In genomic region chr7:74027683-74028320, GRCh38 we compare ENCODE assay signal across 10 cellular contexts. TPM values are rescaled to one million over a fixed set of nuclear protein-coding genes. Genes with fewer than 3 reads are reported as not detected.
DNase-seq lines count a peak whose midpoint lies in the region; ATAC-seq and TF ChIP-seq lines count a peak whose summit lies in the region.
"Had no signal": no experiment of that assay in that cellular context is flagged by ENCODE, and none has a peak within 500 bp of the region (broad histone marks: within the 10 kb centered on the region; RNA-seq: fewer than 3 reads in every experiment).

Gene ELN, plus strand, starts transcription at chr7:74028173. Its CDS starts 15 bp downstream, at chr7:74028188.

- H3K36me3 Mint-ChIP-seq in endothelial cell (ENCODE audit: low read depth, unreplicated experiment) (peaks cover 5% of the 10 kb centered on the region), mesothelial cell of epicardium (no peaks in the 10 kb centered on the region)
- no peaks in the 10 kb centered on the region for H3K36me3 Mint-ChIP-seq in activated T-cell treated with anti-CD3 and anti-CD28 coated beads, Interleukin-2, amount 50 U/mL, for 4 hours (ENCODE audit: insufficient read depth)

- H3K27ac Mint-ChIP-seq in endothelial cell (ENCODE audit: unreplicated experiment) (no peak within 1 kb of the TSS), mesothelial cell of epicardium (peak within 1 kb of the TSS; percentile 12)
- H3K27ac Mint-ChIP-seq: activated B cell treated with CpG ODN at 0.5 μM for 24 hours had no signal

- peak within 1 kb of the TSS; percentile 64 for H3K9ac ChIP-seq in NT2/D1 (ENCODE audit: insufficient read length, low read depth)

- TF ChIP-seq CTCF in endothelial cell (IDR thresholded peaks at IDR 0.05; ENCODE audit: unreplicated experiment) (no peak), mesothelial cell of epicardium (IDR thresholded peaks at IDR 0.05; ENCODE audit: unreplicated experiment) (no peak)

- H3K27me3 ChIP-seq in NT2/D1 (ENCODE audit: insufficient read depth, insufficient read length) = peaks cover 15% of the 10 kb centered on the region
- H3K27me3 ChIP-seq in thymus (ENCODE audit: control insufficient read depth, insufficient read depth) = peaks cover 26% of the 10 kb centered on the region

- H3K4me1 ChIP-seq in NT2/D1 (ENCODE audit: insufficient read depth, insufficient read length) = peaks cover 24% of the 10 kb centered on the region
- H3K4me1 ChIP-seq in thymus (ENCODE audit: control insufficient read depth, insufficient read depth, low read length) = no peaks in the 10 kb centered on the region

- peak within 1 kb of the TSS; percentile 14 for H3K4me3 Mint-ChIP-seq in endothelial cell (ENCODE audit: unreplicated experiment)
- peak within 1 kb of the TSS; percentile 42 for H3K4me3 Mint-ChIP-seq in mesothelial cell of epicardium
- H3K4me3 Mint-ChIP-seq in activated T-cell treated with anti-CD3 and anti-CD28 coated beads, Interleukin-2, amount 50 U/mL, for 4 hours = no peak within 1 kb of the TSS
- H3K4me3 Mint-ChIP-seq: activated B cell treated with CpG ODN at 0.5 μM for 24 hours had no signal

- peaks cover 11% of the 10 kb centered on the region for H3K27me3 Mint-ChIP-seq in endothelial cell (ENCODE audit: unreplicated experiment)
- H3K27me3 Mint-ChIP-seq in mesothelial cell of epicardium (ENCODE audit: low read depth) = peaks cover 5% of the 10 kb centered on the region
- peaks cover 55% of the 10 kb centered on the region for H3K27me3 Mint-ChIP-seq in activated T-cell treated with anti-CD3 and anti-CD28 coated beads, Interleukin-2, amount 50 U/mL, for 4 hours (ENCODE audit: low read depth)

- H3K9me3 ChIP-seq in NT2/D1 (ENCODE audit: insufficient read depth, low read length) (no peaks in the 10 kb centered on the region), thymus (ENCODE audit: control insufficient read depth) (no peaks in the 10 kb centered on the region)

- WGBS in thymus = 33% methylated on average over 39 of the region's 39 CpGs

- H3K36me3 ChIP-seq in NT2/D1 (ENCODE audit: insufficient read depth, insufficient read length, low read length) (no peaks in the 10 kb centered on the region), thymus (ENCODE audit: control insufficient read depth, insufficient read depth) (no peaks in the 10 kb centered on the region)

- H3K4me1 Mint-ChIP-seq in endothelial cell (ENCODE audit: unreplicated experiment) = peaks cover 18% of the 10 kb centered on the region
- H3K4me1 Mint-ChIP-seq in mesothelial cell of epicardium = peaks cover 59% of the 10 kb centered on the region
- peaks cover 9% of the 10 kb centered on the region for H3K4me1 Mint-ChIP-seq in activated T-cell treated with anti-CD3 and anti-CD28 coated beads, Interleukin-2, amount 50 U/mL, for 4 hours (ENCODE audit: low read depth)

- DNase-seq in NT2/D1 (ENCODE audit: low read depth, low spot score) (no peak), endothelial cell (ENCODE audit: low spot score) (no peak), mesothelial cell of epicardium (ENCODE audit: low spot score in 2 of 2, unreplicated experiment in 2 of 2) (no peak), NCI-H2029 (lab: John Stamatoyannopoulos, UW) (no peak)
- DNase-seq in activated T-cell treated with anti-CD3 and anti-CD28 coated beads, Interleukin-2, amount 50 U/mL, for 4 hours = no peak
- DNase-seq: activated B cell treated with CpG ODN at 0.5 μM for 24 hours had no signal

- H3K27ac ChIP-seq in thymus (ENCODE audit: low read depth) = no peak within 1 kb of the TSS

- H3K9me3 Mint-ChIP-seq in endothelial cell (ENCODE audit: unreplicated experiment) (no peaks in the 10 kb centered on the region), mesothelial cell of epicardium (no peaks in the 10 kb centered on the region)
- no peaks in the 10 kb centered on the region for H3K9me3 Mint-ChIP-seq in activated T-cell treated with anti-CD3 and anti-CD28 coated beads, Interleukin-2, amount 50 U/mL, for 4 hours
- H3K9me3 Mint-ChIP-seq: activated B cell treated with CpG ODN at 0.5 μM for 24 hours had no signal

- ATAC-seq in activated T-cell treated with anti-CD3 and anti-CD28 coated beads, Interleukin-2, amount 50 U/mL, for 4 hours = no peak
- ATAC-seq in HG03457 (IDR thresholded peaks at IDR 0.05; ENCODE audit: unreplicated experiment) (no peak), GM21528 (IDR thresholded peaks at IDR 0.05; ENCODE audit: low FRiP score, unreplicated experiment) (no peak)

- H3K4me3 ChIP-seq in NT2/D1 (ENCODE audit: insufficient read length, low read depth) (no peak within 1 kb of the TSS), thymus (ENCODE audit: low read length) (no peak within 1 kb of the TSS)

RNA-seq across cellular contexts. Expression of gene ELN, which starts in this region (rescaled TPM):
- 44.8 TPM for total RNA-seq in endothelial cell (ENCODE audit: unreplicated experiment)
- total RNA-seq in mesothelial cell of epicardium = 32.9 to 37.4 TPM (median 33.2 TPM) in 3 replicates
- polyA plus RNA-seq in thymus = 29.8 TPM
- under 1 TPM in 2 of 3 donors, not detected in 1; 0.08 to 0.15 TPM for total RNA-seq in activated T-cell treated with anti-CD3 and anti-CD28 coated beads, Interleukin-2, amount 50 U/mL, for 4 hours
- total RNA-seq: activated B cell treated with CpG ODN at 0.5 μM for 24 hours, HT1080 had no signal

Comparison
In these comparisons a context has a peak if more than half of its experiments do, and no peak if none do; other contexts are left out.
1. RNA of gene ELN (total RNA-seq): 44.8 TPM in endothelial cell (single experiment) and 32.9 to 37.4 TPM in mesothelial cell of epicardium; 0.08 to 0.15 TPM in activated T-cell treated with anti-CD3 and anti-CD28 coated beads, Interleukin-2, amount 50 U/mL, for 4 hours; every median in the first group is over 10 times any median in the second.